ENCODE assay signal across 8 cellular contexts in the genomic region with DNA sequence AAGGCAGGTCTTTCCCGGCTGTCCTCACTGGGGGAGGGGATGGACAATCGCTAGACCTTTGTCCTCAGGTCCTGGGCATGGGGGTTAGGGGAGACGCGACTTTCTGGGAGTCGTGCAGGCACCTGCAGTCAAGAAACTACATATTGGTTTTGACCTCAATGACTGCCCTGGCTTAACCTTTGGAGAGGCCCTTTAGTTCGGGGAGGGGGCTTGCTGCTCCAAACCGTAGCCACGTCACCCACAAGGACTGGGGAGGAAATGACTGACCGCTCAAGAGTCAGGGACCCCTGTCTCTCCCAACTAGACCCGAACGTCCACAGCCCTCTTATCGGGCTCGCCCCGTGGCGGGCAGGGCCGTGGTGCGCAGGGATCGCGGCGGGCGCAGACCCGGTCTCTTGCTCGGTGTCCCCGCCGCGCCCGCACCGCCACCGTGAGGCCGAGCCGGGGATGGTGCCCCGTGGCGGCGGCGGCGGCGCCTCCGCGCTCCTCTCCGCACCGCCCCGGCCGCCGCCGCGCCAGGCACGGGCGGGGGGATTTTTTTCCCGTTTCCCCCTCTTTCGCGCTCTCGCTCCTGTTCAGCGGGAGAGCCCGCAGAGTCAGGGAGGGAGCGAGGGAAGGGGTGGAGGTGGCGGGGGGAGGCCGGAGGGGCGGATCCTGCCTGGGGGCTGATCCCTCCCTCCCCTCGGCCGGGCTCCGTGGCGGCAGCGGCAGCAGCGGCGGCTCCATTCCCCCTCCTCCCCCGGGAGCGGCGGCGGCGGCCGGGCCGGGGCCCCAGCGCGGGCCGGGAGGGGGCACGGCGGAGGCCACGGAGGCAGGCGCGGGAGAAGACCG.
A peak's percentile ranks its signal among the peaks of the same experiment; 100 is the strongest.
DNase-seq lines count a peak whose midpoint lies in the region; ATAC-seq and TF ChIP-seq lines count a peak whose summit lies in the region.

A gene (plus strand): TSS at position 696 of the 831 bp plus-strand sequence. CDS start 3,579 bp downstream, outside the sequence.

- peak; percentile 28 to 70 for DNase-seq in NCI-H187 (lab: John Stamatoyannopoulos, UW)
- DNase-seq in T1000 (lab: John Stamatoyannopoulos, UW): peak; percentile 66
- DNase-seq in astrocyte of the hippocampus (ENCODE audit: low read depth, low spot score): peak; percentile 91
- peak in 50 of 51 donors; percentile 53 to 94 (median 76) for DNase-seq in hypothalamus (lab: John Stamatoyannopoulos, UW)
- DNase-seq in retinal pigment epithelial cell (ENCODE audit: low read depth): peak; percentile 26

- ATAC-seq in HG02763 (IDR thresholded peaks at IDR 0.05; ENCODE audit: unreplicated experiment) (peak; percentile 57), GM18873 (IDR thresholded peaks at IDR 0.05; ENCODE audit: low FRiP score, unreplicated experiment) (no peak)

- TF ChIP-seq CTCF in GM12872 (IDR thresholded peaks at IDR 0.05; ENCODE audit: insufficient read depth, low read depth, low read length) (peak; percentile 52; the same call in 1 of the 3 replicates), retinal pigment epithelial cell (conservative IDR thresholded peaks at IDR 0.05; ENCODE audit: low read depth, low read length) (peak; percentile 28)

- peak within 1 kb of the TSS; percentile 85 for H3K4me3 ChIP-seq in retinal pigment epithelial cell (ENCODE audit: low read length)

Comparison
In these comparisons a context has a peak if more than half of its experiments do, and no peak if none do; other contexts are left out.
1. DNase-seq: peak in every context shown above with its lines; median percentile 91 in astrocyte of the hippocampus; 76 in hypothalamus; 66 in T1000; 49 in NCI-H187; 26 in retinal pigment epithelial cell.